In the genomic region with DNA sequence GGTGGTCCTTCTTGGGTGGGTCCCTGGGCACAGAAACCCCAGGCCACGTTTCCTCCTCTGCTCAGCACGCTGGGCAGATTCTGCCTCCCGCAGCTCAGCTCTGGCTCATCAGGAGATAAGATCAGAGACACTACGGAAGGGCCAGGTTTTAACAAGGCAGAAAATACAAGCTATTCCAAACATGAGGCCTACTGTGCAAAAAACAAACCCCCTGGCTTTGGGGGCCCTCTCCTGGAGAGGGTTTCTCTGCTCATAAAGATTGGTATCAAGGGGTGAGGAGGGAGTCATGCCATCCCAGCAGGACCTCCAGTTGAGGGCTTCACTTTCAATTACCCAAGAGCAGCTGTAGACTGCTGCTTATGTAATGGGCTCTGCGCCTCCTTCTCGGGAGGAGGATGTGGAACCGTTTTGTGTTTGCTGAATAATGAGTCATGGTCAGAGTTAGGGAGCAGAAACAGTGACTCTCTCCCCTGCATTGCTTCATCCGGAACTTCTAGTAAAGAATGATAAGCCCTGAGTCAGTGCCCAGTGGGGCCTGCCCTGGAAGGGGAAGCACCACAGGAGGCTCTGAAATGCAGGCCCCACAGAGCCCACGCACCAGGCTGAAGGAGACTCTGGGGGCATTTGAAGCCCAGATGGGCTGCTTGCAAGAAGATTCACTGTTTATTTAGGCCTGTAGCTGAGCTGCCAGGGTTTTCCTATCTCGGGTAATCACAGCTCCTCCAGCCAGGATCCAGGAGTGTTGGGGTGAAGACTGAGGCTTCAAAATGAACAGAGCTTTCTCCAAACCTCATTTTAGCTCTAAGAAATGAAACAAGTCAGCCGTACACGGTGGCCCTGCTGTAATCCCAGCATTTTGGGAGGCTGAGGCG, we compare ENCODE assay signal across 1 cellular context.
TF ChIP-seq lines count a peak whose summit lies in the region.

No MANE protein-coding gene starts in this region.

TF ChIP-seq in HepG2, 621 proteins besides CTCF, POLR2A, EP300 and RAD21 (continued from another document and continues in another):
- TF ChIP-seq KLF6 (CRISPR knock-in tag; IDR thresholded peaks at IDR 0.05) (peak; percentile 70; the same call in 1 of the 2 replicates), TBL1XR1 (IDR thresholded peaks at IDR 0.05; ENCODE audit: borderline replicate concordance, low read length, partially characterized antibody) (peak; percentile 44), ZNF143 (CRISPR knock-in tag; IDR thresholded peaks at IDR 0.05) (no peak), HOXA7 (CRISPR knock-in tag; IDR thresholded peaks at IDR 0.05) (no peak), GFI1 (CRISPR knock-in tag; IDR thresholded peaks at IDR 0.05; ENCODE audit: borderline replicate concordance) (peak; percentile 66; the same call in 1 of the 2 replicates), ZNF777 (CRISPR knock-in tag; IDR thresholded peaks at IDR 0.05) (no peak), BCL6 (CRISPR knock-in tag; IDR thresholded peaks at IDR 0.05) (peak; percentile 99), ZBTB42 (CRISPR knock-in tag; IDR thresholded peaks at IDR 0.05) (no peak), TMF1 (CRISPR knock-in tag; IDR thresholded peaks at IDR 0.05; ENCODE audit: low read depth) (no peak), NR2F6 (IDR thresholded peaks at IDR 0.05) (no peak), NR2F6 (CRISPR knock-in tag; IDR thresholded peaks at IDR 0.05) (peak; percentile 60), ZNF552 (CRISPR knock-in tag; IDR thresholded peaks at IDR 0.05; ENCODE audit: borderline replicate concordance) (no peak), YEATS2 (CRISPR knock-in tag; IDR thresholded peaks at IDR 0.05; ENCODE audit: borderline replicate concordance) (no peak), SPEN (CRISPR knock-in tag; IDR thresholded peaks at IDR 0.05; ENCODE audit: low read depth) (peak; percentile 66), ZNF3 (CRISPR knock-in tag; IDR thresholded peaks at IDR 0.05) (no peak), PCBP2 (optimal IDR thresholded peaks at IDR 0.05; ENCODE audit: low read depth, low read length, poor library complexity, severe bottlenecking) (no peak), ELF1 (CRISPR knock-in tag; IDR thresholded peaks at IDR 0.05) (peak; percentile 70; the same call in 1 of the 2 replicates), RXRA (CRISPR knock-in tag; IDR thresholded peaks at IDR 0.05) (peak; percentile 78), ZNF432 (CRISPR knock-in tag; IDR thresholded peaks at IDR 0.05; ENCODE audit: borderline replicate concordance) (no peak), FOXA3 (CRISPR knock-in tag; IDR thresholded peaks at IDR 0.05) (peak; percentile 86), NPAS2 (CRISPR knock-in tag; IDR thresholded peaks at IDR 0.05; ENCODE audit: borderline replicate concordance) (no peak), REPIN1 (CRISPR knock-in tag; IDR thresholded peaks at IDR 0.05; ENCODE audit: borderline replicate concordance, low read depth) (0 out of 2 replicates have a peak, but pooled peaks have one; percentile 20), NFRKB (IDR thresholded peaks at IDR 0.05) (no peak), IKZF1 (IDR thresholded peaks at IDR 0.05) (no peak), FOXO1 (CRISPR knock-in tag; IDR thresholded peaks at IDR 0.05) (peak; percentile 82), HIC2 (CRISPR knock-in tag; IDR thresholded peaks at IDR 0.05; ENCODE audit: low read depth) (peak; percentile 69; the same call in 1 of the 2 replicates), ZNF124 (CRISPR knock-in tag; IDR thresholded peaks at IDR 0.05) (peak; percentile 70; the same call in 1 of the 2 replicates), ZNF264 (CRISPR knock-in tag; IDR thresholded peaks at IDR 0.05) (peak; percentile 82; the same call in 1 of the 2 replicates), SALL1 (CRISPR knock-in tag; IDR thresholded peaks at IDR 0.05) (peak; percentile 84), ZNF414 (CRISPR knock-in tag; IDR thresholded peaks at IDR 0.05) (peak; percentile 92), HNF4A (CRISPR knock-in tag; IDR thresholded peaks at IDR 0.05) (peak; percentile 65), SUZ12 (IDR thresholded peaks at IDR 0.05; ENCODE audit: low read depth, low read length) (no peak), ZNF292 (CRISPR knock-in tag; IDR thresholded peaks at IDR 0.05; ENCODE audit: borderline replicate concordance, low read depth) (peak; percentile 87; the same call in 1 of the 2 replicates), ZNF556 (CRISPR knock-in tag; IDR thresholded peaks at IDR 0.05; ENCODE audit: borderline replicate concordance) (no peak; the same call in 1 of the 2 replicates), KDM5B (CRISPR knock-in tag; IDR thresholded peaks at IDR 0.05; ENCODE audit: borderline replicate concordance) (no peak), GATAD1 (CRISPR knock-in tag; IDR thresholded peaks at IDR 0.05) (peak; percentile 57; the same call in 1 of the 2 replicates), ETV5 (CRISPR knock-in tag; IDR thresholded peaks at IDR 0.05; ENCODE audit: borderline replicate concordance) (peak; percentile 97), ATF7 (IDR thresholded peaks at IDR 0.05) (0 out of 2 replicates have a peak, but pooled peaks have one; percentile 10), ATF7 (CRISPR knock-in tag; IDR thresholded peaks at IDR 0.05) (no peak), ZFP82 (CRISPR knock-in tag; IDR thresholded peaks at IDR 0.05; ENCODE audit: borderline replicate concordance) (no peak), MBNL3 (CRISPR knock-in tag; conservative IDR thresholded peaks at IDR 0.05) (no peak), CCDC6 (CRISPR knock-in tag; IDR thresholded peaks at IDR 0.05) (no peak), ZBTB34 (CRISPR knock-in tag; IDR thresholded peaks at IDR 0.05) (no peak), DPF2 (CRISPR knock-in tag; IDR thresholded peaks at IDR 0.05; ENCODE audit: borderline replicate concordance, low read depth) (peak; percentile 72; the same call in 1 of the 2 replicates), ZNF75D (CRISPR knock-in tag; IDR thresholded peaks at IDR 0.05; ENCODE audit: borderline replicate concordance) (no peak), ZNF790 (CRISPR knock-in tag; IDR thresholded peaks at IDR 0.05; ENCODE audit: borderline replicate concordance) (no peak; the same call in 1 of the 2 replicates), RBAK (CRISPR knock-in tag; IDR thresholded peaks at IDR 0.05) (peak; percentile 44; the same call in 1 of the 2 replicates)
- TF ChIP-seq, protein P1, sequence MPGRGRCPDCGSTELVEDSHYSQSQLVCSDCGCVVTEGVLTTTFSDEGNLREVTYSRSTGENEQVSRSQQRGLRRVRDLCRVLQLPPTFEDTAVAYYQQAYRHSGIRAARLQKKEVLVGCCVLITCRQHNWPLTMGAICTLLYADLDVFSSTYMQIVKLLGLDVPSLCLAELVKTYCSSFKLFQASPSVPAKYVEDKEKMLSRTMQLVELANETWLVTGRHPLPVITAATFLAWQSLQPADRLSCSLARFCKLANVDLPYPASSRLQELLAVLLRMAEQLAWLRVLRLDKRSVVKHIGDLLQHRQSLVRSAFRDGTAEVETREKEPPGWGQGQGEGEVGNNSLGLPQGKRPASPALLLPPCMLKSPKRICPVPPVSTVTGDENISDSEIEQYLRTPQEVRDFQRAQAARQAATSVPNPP (CRISPR knock-in tag; IDR thresholded peaks at IDR 0.05), result no peak
- TF ChIP-seq, protein P2, sequence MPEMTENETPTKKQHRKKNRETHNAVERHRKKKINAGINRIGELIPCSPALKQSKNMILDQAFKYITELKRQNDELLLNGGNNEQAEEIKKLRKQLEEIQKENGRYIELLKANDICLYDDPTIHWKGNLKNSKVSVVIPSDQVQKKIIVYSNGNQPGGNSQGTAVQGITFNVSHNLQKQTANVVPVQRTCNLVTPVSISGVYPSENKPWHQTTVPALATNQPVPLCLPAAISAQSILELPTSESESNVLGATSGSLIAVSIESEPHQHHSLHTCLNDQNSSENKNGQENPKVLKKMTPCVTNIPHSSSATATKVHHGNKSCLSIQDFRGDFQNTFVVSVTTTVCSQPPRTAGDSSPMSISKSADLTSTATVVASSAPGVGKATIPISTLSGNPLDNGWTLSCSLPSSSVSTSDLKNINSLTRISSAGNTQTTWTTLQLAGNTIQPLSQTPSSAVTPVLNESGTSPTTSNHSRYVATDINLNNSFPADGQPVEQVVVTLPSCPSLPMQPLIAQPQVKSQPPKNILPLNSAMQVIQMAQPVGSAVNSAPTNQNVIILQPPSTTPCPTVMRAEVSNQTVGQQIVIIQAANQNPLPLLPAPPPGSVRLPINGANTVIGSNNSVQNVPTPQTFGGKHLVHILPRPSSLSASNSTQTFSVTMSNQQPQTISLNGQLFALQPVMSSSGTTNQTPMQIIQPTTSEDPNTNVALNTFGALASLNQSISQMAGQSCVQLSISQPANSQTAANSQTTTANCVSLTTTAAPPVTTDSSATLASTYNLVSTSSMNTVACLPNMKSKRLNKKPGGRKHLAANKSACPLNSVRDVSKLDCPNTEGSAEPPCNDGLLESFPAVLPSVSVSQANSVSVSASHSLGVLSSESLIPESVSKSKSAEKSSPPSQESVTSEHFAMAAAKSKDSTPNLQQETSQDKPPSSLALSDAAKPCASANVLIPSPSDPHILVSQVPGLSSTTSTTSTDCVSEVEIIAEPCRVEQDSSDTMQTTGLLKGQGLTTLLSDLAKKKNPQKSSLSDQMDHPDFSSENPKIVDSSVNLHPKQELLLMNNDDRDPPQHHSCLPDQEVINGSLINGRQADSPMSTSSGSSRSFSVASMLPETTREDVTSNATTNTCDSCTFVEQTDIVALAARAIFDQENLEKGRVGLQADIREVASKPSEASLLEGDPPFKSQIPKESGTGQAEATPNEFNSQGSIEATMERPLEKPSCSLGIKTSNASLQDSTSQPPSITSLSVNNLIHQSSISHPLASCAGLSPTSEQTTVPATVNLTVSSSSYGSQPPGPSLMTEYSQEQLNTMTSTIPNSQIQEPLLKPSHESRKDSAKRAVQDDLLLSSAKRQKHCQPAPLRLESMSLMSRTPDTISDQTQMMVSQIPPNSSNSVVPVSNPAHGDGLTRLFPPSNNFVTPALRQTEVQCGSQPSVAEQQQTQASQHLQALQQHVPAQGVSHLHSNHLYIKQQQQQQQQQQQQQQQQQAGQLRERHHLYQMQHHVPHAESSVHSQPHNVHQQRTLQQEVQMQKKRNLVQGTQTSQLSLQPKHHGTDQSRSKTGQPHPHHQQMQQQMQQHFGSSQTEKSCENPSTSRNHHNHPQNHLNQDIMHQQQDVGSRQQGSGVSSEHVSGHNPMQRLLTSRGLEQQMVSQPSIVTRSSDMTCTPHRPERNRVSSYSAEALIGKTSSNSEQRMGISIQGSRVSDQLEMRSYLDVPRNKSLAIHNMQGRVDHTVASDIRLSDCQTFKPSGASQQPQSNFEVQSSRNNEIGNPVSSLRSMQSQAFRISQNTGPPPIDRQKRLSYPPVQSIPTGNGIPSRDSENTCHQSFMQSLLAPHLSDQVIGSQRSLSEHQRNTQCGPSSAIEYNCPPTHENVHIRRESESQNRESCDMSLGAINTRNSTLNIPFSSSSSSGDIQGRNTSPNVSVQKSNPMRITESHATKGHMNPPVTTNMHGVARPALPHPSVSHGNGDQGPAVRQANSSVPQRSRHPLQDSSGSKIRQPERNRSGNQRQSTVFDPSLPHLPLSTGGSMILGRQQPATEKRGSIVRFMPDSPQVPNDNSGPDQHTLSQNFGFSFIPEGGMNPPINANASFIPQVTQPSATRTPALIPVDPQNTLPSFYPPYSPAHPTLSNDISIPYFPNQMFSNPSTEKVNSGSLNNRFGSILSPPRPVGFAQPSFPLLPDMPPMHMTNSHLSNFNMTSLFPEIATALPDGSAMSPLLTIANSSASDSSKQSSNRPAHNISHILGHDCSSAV (CRISPR knock-in tag; IDR thresholded peaks at IDR 0.05; ENCODE audit: borderline replicate concordance), result no peak
- TF ChIP-seq, protein P3, sequence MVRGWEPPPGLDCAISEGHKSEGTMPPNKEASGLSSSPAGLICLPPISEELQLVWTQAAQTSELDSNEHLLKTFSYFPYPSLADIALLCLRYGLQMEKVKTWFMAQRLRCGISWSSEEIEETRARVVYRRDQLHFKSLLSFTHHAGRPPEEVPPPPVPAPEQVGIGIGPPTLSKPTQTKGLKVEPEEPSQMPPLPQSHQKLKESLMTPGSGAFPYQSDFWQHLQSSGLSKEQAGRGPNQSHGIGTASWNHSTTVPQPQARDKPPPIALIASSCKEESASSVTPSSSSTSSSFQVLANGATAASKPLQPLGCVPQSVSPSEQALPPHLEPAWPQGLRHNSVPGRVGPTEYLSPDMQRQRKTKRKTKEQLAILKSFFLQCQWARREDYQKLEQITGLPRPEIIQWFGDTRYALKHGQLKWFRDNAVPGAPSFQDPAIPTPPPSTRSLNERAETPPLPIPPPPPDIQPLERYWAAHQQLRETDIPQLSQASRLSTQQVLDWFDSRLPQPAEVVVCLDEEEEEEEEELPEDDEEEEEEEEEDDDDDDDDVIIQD (CRISPR knock-in tag; IDR thresholded peaks at IDR 0.05; ENCODE audit: low read depth), result peak; percentile 82; the same call in 1 of the 2 replicates
- TF ChIP-seq, protein P4, sequence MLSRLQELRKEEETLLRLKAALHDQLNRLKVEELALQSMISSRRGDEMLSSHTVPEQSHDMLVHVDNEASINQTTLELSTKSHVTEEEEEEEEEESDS (CRISPR knock-in tag; IDR thresholded peaks at IDR 0.05; ENCODE audit: borderline replicate concordance), result no peak; the same call in 1 of the 2 replicates
